25 cellular contexts compared by ENCODE assay signal in the genomic region with DNA sequence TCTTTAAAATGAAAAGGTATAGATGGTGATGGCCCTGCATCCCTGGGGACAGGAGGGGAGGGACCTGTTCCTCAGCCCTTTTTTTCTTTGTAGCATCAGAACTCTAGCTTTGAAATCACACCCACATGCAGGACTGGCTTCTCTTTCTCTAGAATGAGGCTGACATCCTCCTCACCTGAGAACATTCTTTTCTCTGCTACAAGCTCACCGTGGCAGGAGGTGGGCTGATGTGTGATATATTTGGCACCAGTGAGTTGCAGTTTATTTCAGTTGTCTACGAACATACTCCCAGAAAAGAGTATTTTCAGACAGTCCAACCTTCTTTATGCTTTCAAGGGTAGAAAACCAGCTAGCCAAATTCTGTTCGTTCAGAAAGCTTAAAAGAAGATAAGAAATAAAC. TPM values are rescaled to one million over a fixed set of nuclear protein-coding genes. Genes with fewer than 3 reads are reported as not detected.
"Had no signal": no experiment of that assay in that cellular context is flagged by ENCODE, and none has a peak within 500 bp of the region (broad histone marks: within the 10 kb centered on the region; RNA-seq: fewer than 3 reads in every experiment).

No MANE protein-coding gene starts in this region.

- H3K27ac ChIP-seq: neutrophil, pancreas, prostate gland, right lobe of liver, sigmoid colon, stomach, thoracic aorta, thyroid gland, tibial nerve, upper lobe of left lung, vagina had no signal

- DNase-seq: naive thymus-derived CD8-positive, alpha-beta T cell; nephron progenitor cell; occipital lobe; pancreas; right cardiac atrium; right lobe of liver; sigmoid colon; small intestine; stimulated activated CD4-positive, alpha-beta T cell treated with anti-CD3 and anti-CD28 coated beads, Interleukin-15, amount 100 ng/mL, for 24 hours; stimulated activated CD4-positive, alpha-beta T cell treated with anti-CD3 and anti-CD28 coated beads, Interleukin-2, amount 100 ng/mL, for 24 hours; stimulated activated CD4-positive, alpha-beta T cell treated with anti-CD3 and anti-CD28 coated beads, Interleukin-2, amount 100 ng/mL, for 48 hours; stimulated activated CD4-positive, alpha-beta T cell treated with anti-CD3 and anti-CD28 coated beads, Interleukin-4, amount 100 ng/mL, for 24 hours; stimulated activated naive B cell treated with anti-CD40 and anti-IgM and Interleukin-4, amounts not matched to agents 10 μg/mL and 1 μg/mL and 100 μg/mL, for 72 hours; stimulated activated naive CD4-positive, alpha-beta T cell treated with Interleukin-2 at 50 U/mL for 16 hours; stomach; thyroid gland; trophoblast cell; upper lobe of left lung had no signal

- H3K4me3 ChIP-seq: pancreas, prostate gland, right lobe of liver, sigmoid colon, stomach, thoracic aorta, thyroid gland, tibial nerve, upper lobe of left lung, vagina had no signal

- H3K36me3 ChIP-seq: neutrophil, pancreas, prostate gland, right lobe of liver, sigmoid colon, stomach, thoracic aorta, thyroid gland, tibial nerve, upper lobe of left lung, vagina had no signal

- H3K9me3 ChIP-seq: neutrophil, pancreas, prostate gland, right lobe of liver, sigmoid colon, stomach, thoracic aorta, thyroid gland, tibial nerve, upper lobe of left lung, vagina had no signal

- H3K4me1 ChIP-seq: pancreas, prostate gland, right lobe of liver, sigmoid colon, stomach had no signal

- H3K27me3 ChIP-seq: neutrophil, pancreas, right lobe of liver, sigmoid colon, stomach, thyroid gland, tibial nerve, upper lobe of left lung, vagina had no signal

- ATAC-seq: naive thymus-derived CD8-positive, alpha-beta T cell; natural killer cell treated with Interleukin-12 subunit alpha and Interleukin-12 subunit beta and Interleukin-15 and Interleukin-18, amount 100 ng/mL, for 72 hours; pancreas; right cardiac atrium; right lobe of liver; stimulated activated effector memory CD8-positive, alpha-beta T cell treated with anti-CD3 and anti-CD28 coated beads, Interleukin-12 subunit alpha, Interleukin-12 subunit beta, amount 100 ng/mL, for 72 hours; stimulated activated naive B cell treated with anti-CD40 and anti-IgM and Interleukin-4, amounts not matched to agents 10 μg/mL and 1 μg/mL and 100 μg/mL, for 72 hours had no signal

RNA-seq across cellular contexts. Expression of gene RARB, which starts 43.6 kb away (rescaled TPM):
- total RNA-seq: naive thymus-derived CD8-positive, alpha-beta T cell; natural killer cell treated with Interleukin-12 subunit alpha and Interleukin-12 subunit beta and Interleukin-15 and Interleukin-18, amount 100 ng/mL, for 72 hours had no signal
